In the genomic region with DNA sequence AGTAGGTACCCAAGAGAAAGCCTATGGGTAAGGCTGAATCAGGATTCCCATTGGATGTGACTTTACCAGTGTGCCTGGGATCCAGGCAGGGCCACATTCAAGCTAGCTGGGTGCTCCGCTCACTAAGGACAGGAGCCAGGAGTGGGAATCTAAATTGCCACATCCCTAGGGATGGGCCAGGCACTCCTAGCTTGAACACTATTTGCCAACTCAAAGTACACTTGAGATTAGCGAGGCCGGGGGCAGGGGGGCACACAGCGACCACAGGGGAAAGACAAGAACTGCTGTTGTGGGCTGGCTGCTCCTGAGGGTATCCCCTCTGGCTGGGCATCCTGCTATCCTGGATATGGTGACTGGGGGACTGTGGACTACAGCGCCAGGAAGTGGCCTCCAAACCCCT, we compare ENCODE assay signal across 21 cellular contexts. TPM values are rescaled to one million over a fixed set of nuclear protein-coding genes. Genes with fewer than 3 reads are reported as not detected.
A peak's percentile ranks its signal among the peaks of the same experiment; 100 is the strongest.
DNase-seq lines count a peak whose midpoint lies in the region; TF ChIP-seq lines count a peak whose summit lies in the region.
"Had no signal": no experiment of that assay in that cellular context is flagged by ENCODE, and none has a peak within 500 bp of the region (broad histone marks: within the 10 kb centered on the region; RNA-seq: fewer than 3 reads in every experiment).

No MANE protein-coding gene starts in this region.

- DNase-seq in Peyer's patch: peak in 1 of 3 donors; percentile 51
- DNase-seq in neuronal stem cell (ENCODE audit: low spot score): no peak
- no peak for DNase-seq in mesendoderm
- no peak for DNase-seq in GM20000 (ENCODE audit: low spot score)
- DNase-seq in NCI-H2081 (lab: John Stamatoyannopoulos, UW): no peak
- no peak for DNase-seq in activated T-cell treated with anti-CD3 and anti-CD28 coated beads, Interleukin-2, amount 50 U/mL, for 48 hours
- DNase-seq: activated CD4-positive, alpha-beta T cell treated with anti-CD3 and anti-CD28 coated beads, Interleukin-2, amount 10 ng/mL, durations not matched to agents 24 days and 14 days; activated naive CD8-positive, alpha-beta T cell treated with anti-CD3 and anti-CD28 coated beads, Interleukin-2, amount 10 ng/mL, durations not matched to agents 7 days and 5 days; cortex of kidney; heart right ventricle; naive thymus-derived CD4-positive, alpha-beta T cell; NCI-H1417; OCI-M1; SHP77 treated with DMSO at 0.1 percent for 48 hours; stimulated activated CD4-positive, alpha-beta T cell treated with anti-CD3 and anti-CD28 coated beads, Interleukin-4, amount 100 ng/mL, for 24 hours; uterus had no signal

- H3K4ac ChIP-seq in neuronal stem cell (ENCODE audit: low read length) (no peak overlapping the region), mesendoderm (ENCODE audit: low read depth, low read length) (no peak overlapping the region)

- TF ChIP-seq POLR2A in Peyer's patch (IDR thresholded peaks at IDR 0.05): no peak

- WGBS in neuronal stem cell (ENCODE audit: extremely low coverage in 2 of 2, insufficient read length in 2 of 2, insufficient replicate concordance in 1 of 2), 2 donors: no CpG with 5 or more reads among the region's 5 CpGs
- WGBS in mesendoderm (ENCODE audit: extremely low coverage, insufficient coverage, low lambda C conversion rate): no CpG with 5 or more reads among the region's 5 CpGs

- H3K9me3 ChIP-seq in Peyer's patch (no peaks in the 10 kb centered on the region), iPS-15b (ENCODE audit: control insufficient read depth, insufficient read depth, low read length) (no peaks in the 10 kb centered on the region), neuronal stem cell (replicated peaks in 1 of 2; ENCODE audit: control insufficient read depth in 2 of 2, insufficient read depth in 1 of 2, low read depth in 1 of 2, low read length in 2 of 2) (no peaks in the 10 kb centered on the region)
- H3K9me3 ChIP-seq: BLaER1 treated with 17β-estradiol and CSF1 and Interleukin-3, amounts not matched to agents 10 nM and 100 nM; heart right ventricle; uterus had no signal

- H3K14ac ChIP-seq in neuronal stem cell (ENCODE audit: low read length): no peak overlapping the region

- H2BK120ac ChIP-seq in neuronal stem cell (ENCODE audit: low read depth, low read length) (no peak overlapping the region), mesendoderm (ENCODE audit: low read depth, low read length) (no peak overlapping the region)

- H3K23ac ChIP-seq in neuronal stem cell (ENCODE audit: low read depth, low read length, poor library complexity): no peak overlapping the region
- H3K23ac ChIP-seq in mesendoderm (ENCODE audit: low read length): no peak overlapping the region

- H3K27me3 ChIP-seq in Peyer's patch: no peaks in the 10 kb centered on the region
- H3K27me3 ChIP-seq in iPS-15b (ENCODE audit: control insufficient read depth, insufficient read depth, low read length): peaks cover 4% of the 10 kb centered on the region
- peaks cover 0 to 36% (median 0%) of the 10 kb centered on the region in 3 experiments for H3K27me3 ChIP-seq in neuronal stem cell (ENCODE audit: control insufficient read depth in 3 of 3, insufficient read depth in 3 of 3, low read depth in 1 of 3, low read length in 3 of 3)
- no peaks in the 10 kb centered on the region for H3K27me3 ChIP-seq in mesendoderm (ENCODE audit: insufficient read depth, low read length, poor library complexity)
- H3K27me3 ChIP-seq: uterus had no signal

- peak overlapping the region; percentile 48 for H2BK12ac ChIP-seq in neuronal stem cell (ENCODE audit: low read length)

- no peak overlapping the region for H3K4me2 ChIP-seq in neuronal stem cell (ENCODE audit: insufficient read depth, low read length, poor library complexity, severe bottlenecking)
- no peak overlapping the region for H3K4me2 ChIP-seq in mesendoderm (ENCODE audit: low read length)

- no peaks in the 10 kb centered on the region for H3K79me1 ChIP-seq in neuronal stem cell (ENCODE audit: low read depth, low read length)
- peaks cover 4% of the 10 kb centered on the region for H3K79me1 ChIP-seq in mesendoderm (ENCODE audit: low read length)

- TF ChIP-seq CTCF in 22Rv1 (IDR thresholded peaks at IDR 0.05): no peak
- no peak for TF ChIP-seq CTCF in Peyer's patch (IDR thresholded peaks at IDR 0.05)
- TF ChIP-seq CTCF in GM20000 (IDR thresholded peaks at IDR 0.05; ENCODE audit: extremely low read depth, missing control alignments): no peak

- peak overlapping the region; percentile 15; the same call in 1 of the 2 replicates for H3K27ac ChIP-seq in 22Rv1
- H3K27ac ChIP-seq in Peyer's patch: peak overlapping the region in 3 of 4 donors; percentile 48 to 74 (median 74)
- H3K27ac ChIP-seq in neuronal stem cell (replicated peaks; ENCODE audit: low read length): no peak overlapping the region
- no peak overlapping the region for H3K27ac ChIP-seq in mesendoderm (ENCODE audit: low read depth, low read length)
- H3K27ac ChIP-seq: BLaER1 treated with 17β-estradiol and CSF1 and Interleukin-3, amounts not matched to agents 10 nM and 100 nM; heart right ventricle; skin epidermis had no signal

- H2BK15ac ChIP-seq in neuronal stem cell (ENCODE audit: low read length) (peak overlapping the region; percentile 31), mesendoderm (replicated peaks; ENCODE audit: low read depth) (no peak overlapping the region)

- H3K4me1 ChIP-seq in Peyer's patch (peaks cover 0 to 52% (median 15%) of the 10 kb centered on the region in 4 donors), iPS-15b (ENCODE audit: control insufficient read depth, insufficient read depth, low read length) (peaks cover 30% of the 10 kb centered on the region), neuronal stem cell (ENCODE audit: control insufficient read depth in 2 of 2, insufficient read depth in 1 of 2, low read depth in 1 of 2, low read length in 2 of 2) (peaks cover 27 to 33% of the 10 kb centered on the region in 2 donors), mesendoderm (ENCODE audit: control insufficient read depth, low read depth, low read length) (peaks cover 12% of the 10 kb centered on the region)

- H3K56ac ChIP-seq in mesendoderm (ENCODE audit: low read length): no peak overlapping the region

- H2AFZ ChIP-seq in neuronal stem cell (ENCODE audit: low read length): no peak overlapping the region

- peak overlapping the region; percentile 4 for H4K91ac ChIP-seq in neuronal stem cell (ENCODE audit: low read depth, low read length, poor library complexity)

- no peak overlapping the region for H3K18ac ChIP-seq in neuronal stem cell (ENCODE audit: low read length)
- no peak overlapping the region for H3K18ac ChIP-seq in mesendoderm (ENCODE audit: low read length)

- H2AK5ac ChIP-seq in neuronal stem cell (ENCODE audit: low read depth, low read length) (peak overlapping the region; percentile 52), mesendoderm (ENCODE audit: low read length) (no peak overlapping the region)

- H3K79me2 ChIP-seq in mesendoderm (ENCODE audit: control insufficient read depth, insufficient read depth, low read length): no peaks in the 10 kb centered on the region

- H3K9ac ChIP-seq in iPS-15b (ENCODE audit: low read depth, low read length) (peak overlapping the region; percentile 38), neuronal stem cell (ENCODE audit: low read depth, low read length, poor library complexity) (peak overlapping the region; percentile 34), mesendoderm (ENCODE audit: low read length) (no peak overlapping the region)
- H3K9ac ChIP-seq: BLaER1 treated with 17β-estradiol and CSF1 and Interleukin-3, amounts not matched to agents 10 nM and 100 nM had no signal

- no peak overlapping the region for H3K4me3 ChIP-seq in Peyer's patch
- no peak overlapping the region for H3K4me3 ChIP-seq in iPS-15b (ENCODE audit: low read depth, low read length)
- no peak overlapping the region for H3K4me3 ChIP-seq in neuronal stem cell (ENCODE audit: low read length in 2 of 2)
- H3K4me3 ChIP-seq in mesendoderm (ENCODE audit: low read length): no peak overlapping the region
- H3K4me3 ChIP-seq: BLaER1 treated with 17β-estradiol and CSF1 and Interleukin-3, amounts not matched to agents 10 nM and 100 nM; heart right ventricle; lung; skin epidermis; uterus had no signal

- H2BK5ac ChIP-seq in neuronal stem cell (ENCODE audit: low read length) (no peak overlapping the region), mesendoderm (ENCODE audit: low read length) (no peak overlapping the region)

- H4K5ac ChIP-seq in mesendoderm (ENCODE audit: low read length): no peak overlapping the region

- H4K8ac ChIP-seq in neuronal stem cell (ENCODE audit: low read depth, low read length): no peak overlapping the region
- H4K8ac ChIP-seq in mesendoderm (ENCODE audit: low read depth, low read length): no peak overlapping the region

- no peaks in the 10 kb centered on the region for H3K36me3 ChIP-seq in Peyer's patch
- H3K36me3 ChIP-seq in iPS-15b (ENCODE audit: control insufficient read depth, insufficient read depth, low read length): no peaks in the 10 kb centered on the region
- no peaks in the 10 kb centered on the region for H3K36me3 ChIP-seq in neuronal stem cell (replicated peaks in 1 of 2; ENCODE audit: control insufficient read depth in 2 of 2, insufficient read depth in 2 of 2, low read length in 2 of 2)
- no peaks in the 10 kb centered on the region for H3K36me3 ChIP-seq in mesendoderm (ENCODE audit: control insufficient read depth, insufficient read depth, low read length)
- H3K36me3 ChIP-seq: BLaER1 treated with 17β-estradiol and CSF1 and Interleukin-3, amounts not matched to agents 10 nM and 100 nM; heart right ventricle; uterus had no signal

RNA-seq across cellular contexts. Expression of gene SLC45A3, which starts 4.3 kb away (rescaled TPM):
- 10 to 100 TPM in 2 of 4 donors, 1 to 10 TPM in 2; 7.4 to 16.0 (median 11.2) TPM for total RNA-seq in Peyer's patch
- polyA plus RNA-seq in neuronal stem cell (2013, experiment 1 of 2): 8.4 TPM
- 8.6 TPM for polyA plus RNA-seq in neuronal stem cell (2013, experiment 2 of 2)
- polyA plus RNA-seq in mesendoderm (2013, experiment 1 of 2): 6.1 TPM
- 6.4 TPM for polyA plus RNA-seq in mesendoderm (2013, experiment 2 of 2)
- polyA plus RNA-seq: naive thymus-derived CD4-positive, alpha-beta T cell had no signal

RNA-seq across cellular contexts. Expression of gene ELK4, which starts 44.2 kb away (rescaled TPM):
- 10 to 100 TPM; 16.6 to 66.8 (median 23.7) TPM for total RNA-seq in Peyer's patch
- 15.5 TPM for polyA plus RNA-seq in neuronal stem cell (2013, experiment 1 of 2)
- 15.7 TPM for polyA plus RNA-seq in neuronal stem cell (2013, experiment 2 of 2)
- polyA plus RNA-seq in mesendoderm (2013, experiment 1 of 2): 9.3 TPM
- 9.0 TPM for polyA plus RNA-seq in mesendoderm (2013, experiment 2 of 2)

Comparison
In these comparisons a context has a peak if more than half of its experiments do, and no peak if none do; other contexts are left out.
1. H3K27ac ChIP-seq: peak in 22Rv1 (single experiment) and Peyer's patch (3 of 4); none in neuronal stem cell (single experiment) and mesendoderm (single experiment).